Comparison of ENCODE assay signal across 36 cellular contexts in genomic region chr5:37938861-37939260, GRCh38.
"Had no signal": no experiment of that assay in that cellular context is flagged by ENCODE, and none has a peak within 500 bp of the region (broad histone marks: within the 10 kb centered on the region; RNA-seq: fewer than 3 reads in every experiment).

No MANE protein-coding gene starts in this region.

- DNase-seq: activated CD4-positive, alpha-beta T cell treated with anti-CD3 and anti-CD28 coated beads for 1 hour; activated CD4-positive, alpha-beta T cell treated with anti-CD3 and anti-CD28 coated beads for 36 hours; activated CD4-positive, alpha-beta T cell treated with anti-CD3 and anti-CD28 coated beads for 48 hours; activated CD4-positive, alpha-beta T cell treated with anti-CD3 and anti-CD28 coated beads, Interleukin-2, amount 10 ng/mL, durations not matched to agents 7 days and 5 days; activated CD4-positive, alpha-beta T cell treated with anti-CD3 and anti-CD28 coated beads, Interleukin-2, amount 50 U/mL, for 48 hours; activated CD4-positive, CD25-positive, alpha-beta regulatory T cell; activated CD8-positive, alpha-beta memory T cell treated with anti-CD3 and anti-CD28 coated beads, Interleukin-2, amount 10 ng/mL, durations not matched to agents 7 days and 5 days; activated CD8-positive, alpha-beta memory T cell treated with anti-CD3 and anti-CD28 coated beads, Interleukin-2, amount 50 U/mL, for 48 hours; activated CD8-positive, alpha-beta T cell treated with anti-CD3 and anti-CD28 coated beads for 36 hours; activated effector memory CD4-positive, alpha-beta T cell treated with Interleukin-2 at 50 U/mL for 16 hours; activated gamma-delta T cell; activated naive CD4-positive, alpha-beta T cell treated with anti-CD3 and anti-CD28 coated beads, Interleukin-2, amount 10 ng/mL, durations not matched to agents 7 days and 5 days; activated naive CD4-positive, alpha-beta T cell treated with Interleukin-2 at 50 U/mL for 16 hours; activated naive CD8-positive, alpha-beta T cell treated with anti-CD3 and anti-CD28 coated beads, Interleukin-2, amount 10 ng/mL, durations not matched to agents 7 days and 5 days; activated naive CD8-positive, alpha-beta T cell treated with anti-CD3 and anti-CD28 coated beads, Interleukin-2, amount 50 U/mL, for 24 hours; activated T-cell treated with anti-CD3 and anti-CD28 coated beads, Interleukin-2, amount 50 U/mL, for 24 hours; activated T-cell treated with anti-CD3 and anti-CD28 coated beads, Interleukin-2, amount 50 U/mL, for 48 hours; amygdala; anterior cingulate cortex; caudate nucleus; cerebellar nuclear complex; T-helper 1 cell; T-helper 2 cell; T-helper 9 cell; WERI-Rb-1 had no signal

- H3K9me3 Mint-ChIP-seq: activated naive CD4-positive, alpha-beta T cell treated with anti-CD3 and anti-CD28 coated beads, Interleukin-2, amount 10 ng/mL, durations not matched to agents 7 days and 5 days; activated T-helper 2 cell treated with anti-CD3 and anti-CD28 coated beads, Interferon-gamma antibody, Interleukin-2, Interleukin-4, amounts not matched to agents 10 μg/mL and 5 μg/mL and 100 μg/mL, durations not matched to agents 14 hours and 24 hours and 36 hours; brain; central memory CD8-positive, alpha-beta T cell had no signal

- H3K27me3 Mint-ChIP-seq: activated CD4-positive, alpha-beta T cell treated with anti-CD3 and anti-CD28 coated beads for 36 hours; activated CD4-positive, alpha-beta T cell treated with anti-CD3 and anti-CD28 coated beads, Interleukin-2, amount 10 ng/mL, durations not matched to agents 7 days and 5 days; activated naive CD4-positive, alpha-beta T cell treated with anti-CD3 and anti-CD28 coated beads, Interleukin-2, amount 10 ng/mL, durations not matched to agents 7 days and 5 days; activated naive CD4-positive, alpha-beta T cell treated with anti-CD3 and anti-CD28 coated beads, Interleukin-2, amount 50 U/mL, for 24 hours; activated naive CD8-positive, alpha-beta T cell treated with anti-CD3 and anti-CD28 coated beads, Interleukin-2, amount 10 ng/mL, durations not matched to agents 7 days and 5 days; activated naive CD8-positive, alpha-beta T cell treated with anti-CD3 and anti-CD28 coated beads, Interleukin-2, amount 50 U/mL, for 24 hours; central memory CD8-positive, alpha-beta T cell had no signal

- H3K36me3 ChIP-seq: ascending aorta, cardiac muscle cell, WERI-Rb-1 had no signal

- ATAC-seq: activated CD4-positive, alpha-beta T cell treated with anti-CD3 and anti-CD28 coated beads for 36 hours; activated CD4-positive, CD25-positive, alpha-beta regulatory T cell treated with anti-CD3 and anti-CD28 coated beads, Interleukin-2, amount 50 U/mL, for 24 hours; activated CD8-positive, alpha-beta memory T cell treated with anti-CD3 and anti-CD28 coated beads, Interleukin-2, amount 10 ng/mL, durations not matched to agents 7 days and 5 days; activated CD8-positive, alpha-beta T cell treated with anti-CD3 and anti-CD28 coated beads for 36 hours; activated naive CD8-positive, alpha-beta T cell treated with anti-CD3 and anti-CD28 coated beads, Interleukin-2, amount 50 U/mL, for 24 hours; WTC11 had no signal

- H3K27ac Mint-ChIP-seq: activated CD4-positive, alpha-beta T cell treated with anti-CD3 and anti-CD28 coated beads for 36 hours; activated CD4-positive, alpha-beta T cell treated with anti-CD3 and anti-CD28 coated beads, Interleukin-2, amount 10 ng/mL, durations not matched to agents 7 days and 5 days; activated CD8-positive, alpha-beta memory T cell treated with anti-CD3 and anti-CD28 coated beads, Interleukin-2, amount 10 ng/mL, durations not matched to agents 7 days and 5 days; activated CD8-positive, alpha-beta T cell treated with anti-CD3 and anti-CD28 coated beads for 36 hours; activated naive CD4-positive, alpha-beta T cell treated with anti-CD3 and anti-CD28 coated beads, Interleukin-2, amount 10 ng/mL, durations not matched to agents 7 days and 5 days; activated naive CD4-positive, alpha-beta T cell treated with anti-CD3 and anti-CD28 coated beads, Interleukin-2, amount 50 U/mL, for 24 hours; activated naive CD8-positive, alpha-beta T cell; activated naive CD8-positive, alpha-beta T cell treated with anti-CD3 and anti-CD28 coated beads, Interleukin-2, amount 10 ng/mL, durations not matched to agents 7 days and 5 days; activated naive CD8-positive, alpha-beta T cell treated with anti-CD3 and anti-CD28 coated beads, Interleukin-2, amount 50 U/mL, for 24 hours; activated T-cell treated with anti-CD3 and anti-CD28 coated beads, Interleukin-2, amount 50 U/mL, for 24 hours; activated T-helper 2 cell treated with anti-CD3 and anti-CD28 coated beads, Interferon-gamma antibody, Interleukin-2, Interleukin-4, amounts not matched to agents 10 μg/mL and 5 μg/mL and 100 μg/mL, durations not matched to agents 14 hours and 24 hours and 36 hours; brain; T-helper 1 cell treated with Interleukin-12 subunit alpha and Interleukin-12 subunit beta and Interleukin-4 antibody, amounts not matched to agents 30 μg/mL and 1 μg/mL, for 36 hours; T-helper 2 cell treated with Interferon-gamma antibody and Interleukin-4, amounts not matched to agents 5 μg/mL and 100 μg/mL, for 36 hours; WTC11 had no signal

- H3K4me1 Mint-ChIP-seq: activated CD4-positive, alpha-beta T cell treated with anti-CD3 and anti-CD28 coated beads for 36 hours; activated CD4-positive, alpha-beta T cell treated with anti-CD3 and anti-CD28 coated beads, Interleukin-2, amount 10 ng/mL, durations not matched to agents 7 days and 5 days; activated CD8-positive, alpha-beta memory T cell treated with anti-CD3 and anti-CD28 coated beads, Interleukin-2, amount 10 ng/mL, durations not matched to agents 7 days and 5 days; activated naive CD4-positive, alpha-beta T cell treated with anti-CD3 and anti-CD28 coated beads, Interleukin-2, amount 10 ng/mL, durations not matched to agents 7 days and 5 days; activated naive CD4-positive, alpha-beta T cell treated with anti-CD3 and anti-CD28 coated beads, Interleukin-2, amount 50 U/mL, for 24 hours; activated naive CD8-positive, alpha-beta T cell treated with anti-CD3 and anti-CD28 coated beads, Interleukin-2, amount 10 ng/mL, durations not matched to agents 7 days and 5 days; activated naive CD8-positive, alpha-beta T cell treated with anti-CD3 and anti-CD28 coated beads, Interleukin-2, amount 50 U/mL, for 24 hours; brain; central memory CD8-positive, alpha-beta T cell; WTC11 had no signal

- H3K4me3 ChIP-seq: ascending aorta, cardiac muscle cell had no signal

- H3K4me3 Mint-ChIP-seq: activated CD4-positive, alpha-beta T cell treated with anti-CD3 and anti-CD28 coated beads for 36 hours; activated CD4-positive, alpha-beta T cell treated with anti-CD3 and anti-CD28 coated beads, Interleukin-2, amount 10 ng/mL, durations not matched to agents 7 days and 5 days; activated CD8-positive, alpha-beta memory T cell treated with anti-CD3 and anti-CD28 coated beads, Interleukin-2, amount 10 ng/mL, durations not matched to agents 7 days and 5 days; activated CD8-positive, alpha-beta T cell treated with anti-CD3 and anti-CD28 coated beads for 36 hours; activated naive CD4-positive, alpha-beta T cell treated with anti-CD3 and anti-CD28 coated beads, Interleukin-2, amount 10 ng/mL, durations not matched to agents 7 days and 5 days; activated naive CD4-positive, alpha-beta T cell treated with anti-CD3 and anti-CD28 coated beads, Interleukin-2, amount 50 U/mL, for 24 hours; activated naive CD8-positive, alpha-beta T cell; activated naive CD8-positive, alpha-beta T cell treated with anti-CD3 and anti-CD28 coated beads, Interleukin-2, amount 10 ng/mL, durations not matched to agents 7 days and 5 days; activated naive CD8-positive, alpha-beta T cell treated with anti-CD3 and anti-CD28 coated beads, Interleukin-2, amount 50 U/mL, for 24 hours; activated T-cell treated with anti-CD3 and anti-CD28 coated beads, Interleukin-2, amount 50 U/mL, for 24 hours; brain; central memory CD8-positive, alpha-beta T cell; T-helper 1 cell treated with Interleukin-12 subunit alpha and Interleukin-12 subunit beta and Interleukin-4 antibody, amounts not matched to agents 30 μg/mL and 1 μg/mL, for 36 hours; T-helper 2 cell treated with Interferon-gamma antibody and Interleukin-4, amounts not matched to agents 5 μg/mL and 100 μg/mL, for 36 hours; WTC11 had no signal

- H3K36me3 Mint-ChIP-seq: activated CD8-positive, alpha-beta memory T cell treated with anti-CD3 and anti-CD28 coated beads, Interleukin-2, amount 10 ng/mL, durations not matched to agents 7 days and 5 days; activated naive CD4-positive, alpha-beta T cell treated with anti-CD3 and anti-CD28 coated beads, Interleukin-2, amount 10 ng/mL, durations not matched to agents 7 days and 5 days; activated naive CD4-positive, alpha-beta T cell treated with anti-CD3 and anti-CD28 coated beads, Interleukin-2, amount 50 U/mL, for 24 hours; activated naive CD8-positive, alpha-beta T cell; activated naive CD8-positive, alpha-beta T cell treated with anti-CD3 and anti-CD28 coated beads, Interleukin-2, amount 10 ng/mL, durations not matched to agents 7 days and 5 days; brain; WTC11 had no signal

- H3K27ac ChIP-seq: ascending aorta, cardiac muscle cell, WERI-Rb-1 had no signal

- H3K27me3 ChIP-seq: ascending aorta, cardiac muscle cell had no signal

- H3K4me1 ChIP-seq: ascending aorta had no signal
